In the genomic region with DNA sequence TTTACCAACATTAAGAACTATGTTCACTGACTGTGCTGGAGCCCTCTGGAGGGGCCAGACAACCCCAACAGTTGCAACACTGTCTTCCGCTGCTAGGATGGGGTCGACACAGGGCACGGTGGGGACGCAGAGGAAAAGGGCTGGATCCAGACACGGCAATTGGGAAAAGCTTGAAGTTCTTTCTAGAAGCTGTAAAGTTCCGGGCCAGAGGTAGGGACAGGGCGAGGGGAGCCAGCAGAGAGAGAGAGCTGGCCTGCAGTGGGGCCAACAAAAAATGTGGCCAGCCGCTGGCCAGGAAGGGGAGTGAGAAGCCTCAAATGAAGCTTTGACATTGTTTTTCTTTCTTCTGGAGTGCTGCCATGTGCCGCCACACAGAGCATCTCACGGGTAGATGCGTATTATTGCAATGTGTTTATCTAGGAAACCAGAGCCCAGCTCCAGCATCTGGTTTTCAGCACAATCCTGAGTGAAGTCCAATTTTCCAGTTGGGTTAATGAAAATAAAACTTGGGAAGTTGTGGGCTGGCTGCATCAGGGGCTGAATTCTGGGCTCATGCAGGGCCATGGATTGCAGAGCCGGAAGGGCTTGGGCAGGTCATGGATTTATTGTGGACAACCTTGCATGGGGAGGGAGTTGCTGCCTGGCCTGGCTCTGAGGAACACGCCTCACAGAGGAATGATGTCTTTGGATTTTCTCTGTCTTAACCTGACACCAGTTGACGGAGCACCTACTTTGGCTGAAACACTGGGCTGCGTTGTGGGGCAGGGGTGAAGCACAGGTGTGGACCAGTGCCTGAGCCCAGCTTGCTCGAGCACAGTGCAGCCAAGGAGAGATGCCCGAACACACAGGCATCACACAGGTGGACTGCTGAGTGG, we compare ENCODE assay signal across 9 cellular contexts.
DNase-seq lines count a peak whose midpoint lies in the region; ATAC-seq, FAIRE-seq and TF ChIP-seq lines count a peak whose summit lies in the region.
"Had no signal": no experiment of that assay in that cellular context is flagged by ENCODE, and none has a peak within 500 bp of the region (broad histone marks: within the 10 kb centered on the region; RNA-seq: fewer than 3 reads in every experiment).

No MANE protein-coding gene starts in this region.

- H3K27ac ChIP-seq in VCaP (peak overlapping the region; percentile 82), heart right ventricle (peak overlapping the region in 3 of 10 donors; percentile 11 to 36 (median 36)), rectal smooth muscle tissue (ENCODE audit: low read depth, low read length) (peak overlapping the region; percentile 75), small intestine (ENCODE audit: low read depth in 1 of 2, low read length in 1 of 2) (peak overlapping the region in 1 of 2 donors; percentile 86)

- no peak overlapping the region for H3K9ac ChIP-seq in rectal smooth muscle tissue (ENCODE audit: low read length)

- DNase-seq in AG10803 (ENCODE audit: low read depth) (peak; percentile 99), heart right ventricle (peak in 1 of 2 donors; percentile 43), small intestine (no peak), iPS-NIHi11 (ENCODE audit: low spot score) (no peak), islet precursor cell (no peak)

- 39 to 59% methylated on average over 17 of the region's 17 CpGs for WGBS in heart right ventricle, 2 donors
- WGBS in small intestine, 3 donors = 52 to 61% (median 52%) methylated on average over 17 of the region's 17 CpGs

- TF ChIP-seq CTCF in AG10803 (conservative IDR thresholded peaks at IDR 0.05; ENCODE audit: low read length) = peak; percentile 18
- no peak for TF ChIP-seq CTCF in VCaP (conservative IDR thresholded peaks at IDR 0.05)
- TF ChIP-seq CTCF in heart right ventricle (IDR thresholded peaks at IDR 0.05) = no peak

- intact Hi-C loops in heart right ventricle (cut with DNase I) = no loop called here

- H3K36me3 ChIP-seq in heart right ventricle (no peaks in the 10 kb centered on the region), rectal smooth muscle tissue (ENCODE audit: control insufficient read depth, insufficient read depth, low read length) (no peaks in the 10 kb centered on the region), small intestine (ENCODE audit: control insufficient read depth in 2 of 2, insufficient read depth in 2 of 2, low read length in 2 of 2) (no peaks in the 10 kb centered on the region)

- ATAC-seq in heart right ventricle (peak; percentile 59 to 75 (median 67)), GM21717 (IDR thresholded peaks at IDR 0.05; ENCODE audit: unreplicated experiment) (no peak)
- ATAC-seq: activated naive CD4-positive, alpha-beta T cell treated with anti-CD3 and anti-CD28 coated beads, Interleukin-2, amount 50 U/mL, for 72 hours had no signal

- H3K27me3 ChIP-seq in heart right ventricle (no peaks in the 10 kb centered on the region), rectal smooth muscle tissue (ENCODE audit: control insufficient read depth, insufficient read depth, low read length) (no peaks in the 10 kb centered on the region), small intestine (ENCODE audit: control insufficient read depth in 2 of 2, insufficient read depth in 2 of 2, low read length in 2 of 2) (no peaks in the 10 kb centered on the region)

- H3K4me1 ChIP-seq in heart right ventricle = peaks cover 0 to 22% (median 7%) of the 10 kb centered on the region in 9 donors
- H3K4me1 ChIP-seq in rectal smooth muscle tissue (ENCODE audit: control insufficient read depth, insufficient read depth, low read length) = peaks cover 26% of the 10 kb centered on the region
- H3K4me1 ChIP-seq in small intestine (ENCODE audit: control insufficient read depth in 2 of 2, insufficient read depth in 1 of 2, low read depth in 1 of 2, low read length in 1 of 2) = peaks cover 0 to 3% of the 10 kb centered on the region in 2 donors

- FAIRE-seq in small intestine (lab: Jason Lieb, UNC) = no peak

- H3K9me3 ChIP-seq in heart right ventricle (no peaks in the 10 kb centered on the region), small intestine (ENCODE audit: control insufficient read depth, low read depth) (no peaks in the 10 kb centered on the region)

- H3K4me3 ChIP-seq in AG10803 (ENCODE audit: low read length) = peak overlapping the region; percentile 10; the same call in 1 of the 2 replicates
- H3K4me3 ChIP-seq in heart right ventricle = no peak overlapping the region
- no peak overlapping the region for H3K4me3 ChIP-seq in rectal smooth muscle tissue (ENCODE audit: low read length)
- no peak overlapping the region for H3K4me3 ChIP-seq in small intestine (ENCODE audit: low read depth in 1 of 2, low read length in 2 of 2)
